In genomic region chr12:91836696-91837095, GRCh38 we compare ENCODE assay signal across 2 cellular contexts.
TF ChIP-seq lines count a peak whose summit lies in the region.

No MANE protein-coding gene starts in this region.

TF ChIP-seq in GM12878, 131 proteins besides CTCF, POLR2A, EP300 and RAD21:
- TF ChIP-seq POU2F2 (IDR thresholded peaks at IDR 0.05; ENCODE audit: borderline replicate concordance, low read depth, low read length), result no peak
- TF ChIP-seq ATF3 (IDR thresholded peaks at IDR 0.05; ENCODE audit: borderline replicate concordance, extremely low read depth, low read depth, low read length), result no peak
- TF ChIP-seq CHD4 (IDR thresholded peaks at IDR 0.05), result no peak
- no peak for TF ChIP-seq GATAD2B (conservative IDR thresholded peaks at IDR 0.05; ENCODE audit: low read depth)
- TF ChIP-seq, protein P1, sequence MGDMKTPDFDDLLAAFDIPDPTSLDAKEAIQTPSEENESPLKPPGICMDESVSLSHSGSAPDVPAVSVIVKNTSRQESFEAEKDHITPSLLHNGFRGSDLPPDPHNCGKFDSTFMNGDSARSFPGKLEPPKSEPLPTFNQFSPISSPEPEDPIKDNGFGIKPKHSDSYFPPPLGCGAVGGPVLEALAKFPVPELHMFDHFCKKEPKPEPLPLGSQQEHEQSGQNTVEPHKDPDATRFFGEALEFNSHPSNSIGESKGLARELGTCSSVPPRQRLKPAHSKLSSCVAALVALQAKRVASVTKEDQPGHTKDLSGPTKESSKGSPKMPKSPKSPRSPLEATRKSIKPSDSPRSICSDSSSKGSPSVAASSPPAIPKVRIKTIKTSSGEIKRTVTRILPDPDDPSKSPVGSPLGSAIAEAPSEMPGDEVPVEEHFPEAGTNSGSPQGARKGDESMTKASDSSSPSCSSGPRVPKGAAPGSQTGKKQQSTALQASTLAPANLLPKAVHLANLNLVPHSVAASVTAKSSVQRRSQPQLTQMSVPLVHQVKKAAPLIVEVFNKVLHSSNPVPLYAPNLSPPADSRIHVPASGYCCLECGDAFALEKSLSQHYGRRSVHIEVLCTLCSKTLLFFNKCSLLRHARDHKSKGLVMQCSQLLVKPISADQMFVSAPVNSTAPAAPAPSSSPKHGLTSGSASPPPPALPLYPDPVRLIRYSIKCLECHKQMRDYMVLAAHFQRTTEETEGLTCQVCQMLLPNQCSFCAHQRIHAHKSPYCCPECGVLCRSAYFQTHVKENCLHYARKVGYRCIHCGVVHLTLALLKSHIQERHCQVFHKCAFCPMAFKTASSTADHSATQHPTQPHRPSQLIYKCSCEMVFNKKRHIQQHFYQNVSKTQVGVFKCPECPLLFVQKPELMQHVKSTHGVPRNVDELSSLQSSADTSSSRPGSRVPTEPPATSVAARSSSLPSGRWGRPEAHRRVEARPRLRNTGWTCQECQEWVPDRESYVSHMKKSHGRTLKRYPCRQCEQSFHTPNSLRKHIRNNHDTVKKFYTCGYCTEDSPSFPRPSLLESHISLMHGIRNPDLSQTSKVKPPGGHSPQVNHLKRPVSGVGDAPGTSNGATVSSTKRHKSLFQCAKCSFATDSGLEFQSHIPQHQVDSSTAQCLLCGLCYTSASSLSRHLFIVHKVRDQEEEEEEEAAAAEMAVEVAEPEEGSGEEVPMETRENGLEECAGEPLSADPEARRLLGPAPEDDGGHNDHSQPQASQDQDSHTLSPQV (IDR thresholded peaks at IDR 0.05), result peak; percentile 63; the same call in 1 of the 2 replicates
- peak; percentile 61; the same call in 1 of the 2 replicates for TF ChIP-seq ZNF687 (IDR thresholded peaks at IDR 0.05)
- TF ChIP-seq JUND (IDR thresholded peaks at IDR 0.05; ENCODE audit: low read depth, low read length), result no peak

TF ChIP-seq in K562, 482 proteins besides CTCF, POLR2A, EP300 and RAD21 (continues in another document):
- no peak for TF ChIP-seq SLC30A9 (CRISPR knock-in tag; IDR thresholded peaks at IDR 0.05)
- no peak for TF ChIP-seq EGR1 (conservative IDR thresholded peaks at IDR 0.05)
- TF ChIP-seq CBX5 (IDR thresholded peaks at IDR 0.05; ENCODE audit: borderline replicate concordance, low read depth), result no peak
- no peak for TF ChIP-seq NFIC (IDR thresholded peaks at IDR 0.05)
- TF ChIP-seq STAT5B (CRISPR knock-in tag; IDR thresholded peaks at IDR 0.05), result no peak
- TF ChIP-seq HCFC1 (IDR thresholded peaks at IDR 0.05; ENCODE audit: low read depth, low read length), result no peak
- TF ChIP-seq JUND (IDR thresholded peaks at IDR 0.05; ENCODE audit: borderline replicate concordance, low read depth, low read length), result no peak
- TF ChIP-seq JUND (tag; IDR thresholded peaks at IDR 0.05; ENCODE audit: borderline replicate concordance, low read depth, low read length), result 0 out of 3 replicates have a peak, but pooled peaks have one; percentile 28
- TF ChIP-seq MEF2D (tag; conservative IDR thresholded peaks at IDR 0.05; ENCODE audit: low read depth), result peak; percentile 75
- TF ChIP-seq DDX20 (tag; IDR thresholded peaks at IDR 0.05; ENCODE audit: low read depth), result peak; percentile 76; the same call in 1 of the 2 replicates
- no peak for TF ChIP-seq NR2C1 (IDR thresholded peaks at IDR 0.05)
- TF ChIP-seq NR2C1 (tag; IDR thresholded peaks at IDR 0.05), result peak; percentile 60
- no peak for TF ChIP-seq ZNF551 (CRISPR knock-in tag; IDR thresholded peaks at IDR 0.05)
- TF ChIP-seq PTRF (tag; IDR thresholded peaks at IDR 0.05), result peak; percentile 60; the same call in 1 of the 2 replicates
- TF ChIP-seq U2AF2 (optimal IDR thresholded peaks at IDR 0.05; ENCODE audit: low read depth, low read length), result no peak
- peak; percentile 80; the same call in 1 of the 2 replicates for TF ChIP-seq DMBX1 (CRISPR knock-in tag; IDR thresholded peaks at IDR 0.05; ENCODE audit: borderline replicate concordance)
- no peak for TF ChIP-seq ETV6 (IDR thresholded peaks at IDR 0.05; ENCODE audit: borderline replicate concordance in 1 of 2, low read depth in 2 of 2, low read length in 1 of 2)
- no peak for TF ChIP-seq ETV6 (CRISPR knock-in tag; IDR thresholded peaks at IDR 0.05; ENCODE audit: borderline replicate concordance)
- no peak for TF ChIP-seq HNRNPL (IDR thresholded peaks at IDR 0.05; ENCODE audit: low read depth, low read length)
- TF ChIP-seq RBM22 (IDR thresholded peaks at IDR 0.05; ENCODE audit: low read depth, low read length, poor library complexity, severe bottlenecking), result no peak
- TF ChIP-seq ZFP30 (CRISPR knock-in tag; IDR thresholded peaks at IDR 0.05; ENCODE audit: borderline replicate concordance), result no peak
- TF ChIP-seq ELF4 (CRISPR knock-in tag; IDR thresholded peaks at IDR 0.05), result no peak
- peak; percentile 82 for TF ChIP-seq PTTG1 (tag; IDR thresholded peaks at IDR 0.05; ENCODE audit: low read depth)
- TF ChIP-seq, protein P1 (IDR thresholded peaks at IDR 0.05), result peak; percentile 94
- TF ChIP-seq, protein P2, sequence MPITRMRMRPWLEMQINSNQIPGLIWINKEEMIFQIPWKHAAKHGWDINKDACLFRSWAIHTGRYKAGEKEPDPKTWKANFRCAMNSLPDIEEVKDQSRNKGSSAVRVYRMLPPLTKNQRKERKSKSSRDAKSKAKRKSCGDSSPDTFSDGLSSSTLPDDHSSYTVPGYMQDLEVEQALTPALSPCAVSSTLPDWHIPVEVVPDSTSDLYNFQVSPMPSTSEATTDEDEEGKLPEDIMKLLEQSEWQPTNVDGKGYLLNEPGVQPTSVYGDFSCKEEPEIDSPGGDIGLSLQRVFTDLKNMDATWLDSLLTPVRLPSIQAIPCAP (CRISPR knock-in tag; IDR thresholded peaks at IDR 0.05; ENCODE audit: borderline replicate concordance), result no peak
- TF ChIP-seq PYGO2 (tag; IDR thresholded peaks at IDR 0.05), result peak; percentile 37; the same call in 1 of the 2 replicates
- TF ChIP-seq ZNF696 (CRISPR knock-in tag; conservative IDR thresholded peaks at IDR 0.05), result no peak
- TF ChIP-seq NEUROD1 (IDR thresholded peaks at IDR 0.05; ENCODE audit: borderline replicate concordance, low read depth, low read length, partially characterized antibody), result no peak
- TF ChIP-seq CXXC5 (CRISPR knock-in tag; IDR thresholded peaks at IDR 0.05), result peak; percentile 25; the same call in 1 of the 2 replicates
- TF ChIP-seq CLOCK (CRISPR knock-in tag; IDR thresholded peaks at IDR 0.05; ENCODE audit: borderline replicate concordance), result no peak
- no peak for TF ChIP-seq SMARCC2 (IDR thresholded peaks at IDR 0.05; ENCODE audit: low read depth)
- no peak for TF ChIP-seq SMARCB1 (IDR thresholded peaks at IDR 0.05; ENCODE audit: insufficient read length, low read depth)
- TF ChIP-seq ZNF644 (tag; IDR thresholded peaks at IDR 0.05; ENCODE audit: low read depth), result 0 out of 2 replicates have a peak, but pooled peaks have one; percentile 58
- no peak for TF ChIP-seq MNT (conservative IDR thresholded peaks at IDR 0.05)
- TF ChIP-seq CC2D1A (IDR thresholded peaks at IDR 0.05), result no peak
- TF ChIP-seq ZBTB34 (CRISPR knock-in tag; IDR thresholded peaks at IDR 0.05), result no peak
- TF ChIP-seq ZNF766 (CRISPR knock-in tag; conservative IDR thresholded peaks at IDR 0.05), result 0 out of 2 replicates have a peak, but pooled peaks have one; percentile 49
- TF ChIP-seq ZNF408 (CRISPR knock-in tag; IDR thresholded peaks at IDR 0.05; ENCODE audit: low read depth), result no peak
- no peak for TF ChIP-seq RFX5 (IDR thresholded peaks at IDR 0.05; ENCODE audit: low read depth, low read length)
- TF ChIP-seq ZC3H8 (IDR thresholded peaks at IDR 0.05), result no peak
- TF ChIP-seq ILK (tag; IDR thresholded peaks at IDR 0.05; ENCODE audit: borderline replicate concordance, low read depth), result peak; percentile 51; the same call in 1 of the 2 replicates
- no peak for TF ChIP-seq LEF1 (IDR thresholded peaks at IDR 0.05)
- TF ChIP-seq ZNF384 (IDR thresholded peaks at IDR 0.05; ENCODE audit: low read depth, low read length), result no peak
- no peak for TF ChIP-seq POLR2B (IDR thresholded peaks at IDR 0.05; ENCODE audit: low read depth, partially characterized antibody)
- TF ChIP-seq BRF1 (IDR thresholded peaks at IDR 0.05; ENCODE audit: borderline replicate concordance, extremely low read depth, insufficient read length), result no peak
- TF ChIP-seq ZNF354B (CRISPR knock-in tag; IDR thresholded peaks at IDR 0.05), result no peak
- TF ChIP-seq TEAD2 (tag; IDR thresholded peaks at IDR 0.05), result 0 out of 2 replicates have a peak, but pooled peaks have one; percentile 17
- TF ChIP-seq NCOA1 (IDR thresholded peaks at IDR 0.05; ENCODE audit: low read depth), result no peak
- TF ChIP-seq, protein P3, sequence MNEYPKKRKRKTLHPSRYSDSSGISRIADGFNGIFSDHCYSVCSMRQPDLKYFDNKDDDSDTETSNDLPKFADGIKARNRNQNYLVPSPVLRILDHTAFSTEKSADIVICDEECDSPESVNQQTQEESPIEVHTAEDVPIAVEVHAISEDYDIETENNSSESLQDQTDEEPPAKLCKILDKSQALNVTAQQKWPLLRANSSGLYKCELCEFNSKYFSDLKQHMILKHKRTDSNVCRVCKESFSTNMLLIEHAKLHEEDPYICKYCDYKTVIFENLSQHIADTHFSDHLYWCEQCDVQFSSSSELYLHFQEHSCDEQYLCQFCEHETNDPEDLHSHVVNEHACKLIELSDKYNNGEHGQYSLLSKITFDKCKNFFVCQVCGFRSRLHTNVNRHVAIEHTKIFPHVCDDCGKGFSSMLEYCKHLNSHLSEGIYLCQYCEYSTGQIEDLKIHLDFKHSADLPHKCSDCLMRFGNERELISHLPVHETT (CRISPR knock-in tag; conservative IDR thresholded peaks at IDR 0.05 in 1 of 2, IDR thresholded peaks at IDR 0.05 in 1 of 2), result 0 out of 4 replicates have a peak, but pooled peaks of 1 of the 2 experiments have one; percentile 25
- no peak for TF ChIP-seq NR4A1 (CRISPR knock-in tag; IDR thresholded peaks at IDR 0.05)
- TF ChIP-seq NR4A1 (tag; IDR thresholded peaks at IDR 0.05), result peak; percentile 78; the same call in 1 of the 2 replicates
